In genomic region chr6:3850451-3851203, GRCh38 we compare ENCODE assay signal across 9 cellular contexts. TPM values are rescaled to one million over a fixed set of nuclear protein-coding genes. Genes with fewer than 3 reads are reported as not detected.
A peak's percentile ranks its signal among the peaks of the same experiment; 100 is the strongest.
DNase-seq lines count a peak whose midpoint lies in the region; ATAC-seq and TF ChIP-seq lines count a peak whose summit lies in the region.
"Had no signal": no experiment of that assay in that cellular context is flagged by ENCODE, and none has a peak within 500 bp of the region (broad histone marks: within the 10 kb centered on the region; RNA-seq: fewer than 3 reads in every experiment).

No MANE protein-coding gene starts in this region.

- H3K4me3 Mint-ChIP-seq in activated naive CD4-positive, alpha-beta T cell treated with anti-CD3 and anti-CD28 coated beads, Interleukin-2, amount 10 ng/mL, durations not matched to agents 7 days and 5 days, result peak overlapping the region; percentile 16
- H3K4me3 Mint-ChIP-seq in natural killer cell treated with Interleukin-12 subunit alpha and Interleukin-12 subunit beta and Interleukin-15 and Interleukin-18, amount 100 ng/mL, for 72 hours, result peak overlapping the region; percentile 49
- H3K4me3 Mint-ChIP-seq in type B pancreatic cell, result peak overlapping the region; percentile 44

- H3K36me3 Mint-ChIP-seq in activated naive CD4-positive, alpha-beta T cell treated with anti-CD3 and anti-CD28 coated beads, Interleukin-2, amount 10 ng/mL, durations not matched to agents 7 days and 5 days, result peaks cover 11% of the 10 kb centered on the region
- no peaks in the 10 kb centered on the region for H3K36me3 Mint-ChIP-seq in natural killer cell treated with Interleukin-12 subunit alpha and Interleukin-12 subunit beta and Interleukin-15 and Interleukin-18, amount 100 ng/mL, for 72 hours
- H3K36me3 Mint-ChIP-seq in type B pancreatic cell, result peaks cover 5% of the 10 kb centered on the region

- H3K27me3 Mint-ChIP-seq in activated naive CD4-positive, alpha-beta T cell treated with anti-CD3 and anti-CD28 coated beads, Interleukin-2, amount 10 ng/mL, durations not matched to agents 7 days and 5 days, result no peaks in the 10 kb centered on the region
- H3K27me3 Mint-ChIP-seq in natural killer cell treated with Interleukin-12 subunit alpha and Interleukin-12 subunit beta and Interleukin-15 and Interleukin-18, amount 100 ng/mL, for 72 hours, result no peaks in the 10 kb centered on the region
- H3K27me3 Mint-ChIP-seq in type B pancreatic cell, result no peaks in the 10 kb centered on the region

- 95% methylated on average over 33 of the region's 33 CpGs for WGBS in right cardiac atrium

- intact Hi-C loops in right cardiac atrium (cut with DNase I), result no loop called here
- intact Hi-C loops in left cardiac atrium (cut with DNase I), result no loop called here
- intact Hi-C loops in posterior cingulate gyrus (cut with DNase I), result no loop called here

- H3K27ac ChIP-seq in right cardiac atrium (ENCODE audit: low read length), result no peak overlapping the region

- H3K4me1 Mint-ChIP-seq in activated naive CD4-positive, alpha-beta T cell treated with anti-CD3 and anti-CD28 coated beads, Interleukin-2, amount 10 ng/mL, durations not matched to agents 7 days and 5 days, result peaks cover 25% of the 10 kb centered on the region
- H3K4me1 Mint-ChIP-seq in natural killer cell treated with Interleukin-12 subunit alpha and Interleukin-12 subunit beta and Interleukin-15 and Interleukin-18, amount 100 ng/mL, for 72 hours (ENCODE audit: low read depth in 2 of 2), result peaks cover 15 to 26% of the 10 kb centered on the region in 2 donors
- H3K4me1 Mint-ChIP-seq in type B pancreatic cell (ENCODE audit: unreplicated experiment), result peaks cover 5% of the 10 kb centered on the region

- H3K4me3 ChIP-seq in right cardiac atrium (ENCODE audit: low read length), result no peak overlapping the region

- DNase-seq in right cardiac atrium, result peak in 2 of 3 donors; percentile 58
- DNase-seq in left cardiac atrium, result no peak
- no peak for DNase-seq in activated naive CD4-positive, alpha-beta T cell treated with anti-CD3 and anti-CD28 coated beads, Interleukin-2, amount 10 ng/mL, durations not matched to agents 7 days and 5 days
- no peak for DNase-seq in natural killer cell treated with Interleukin-12 subunit alpha and Interleukin-12 subunit beta and Interleukin-15 and Interleukin-18, amount 100 ng/mL, for 72 hours (ENCODE audit: low spot score)
- DNase-seq in type B pancreatic cell (ENCODE audit: extremely low spot score, unreplicated experiment), result no peak
- no peak for DNase-seq in posterior cingulate gyrus
- DNase-seq in hippocampal formation (lab: John Stamatoyannopoulos, UW), result no peak
- DNase-seq in SKM-1 treated with dmso at 0.1 percent for 144 hours (lab: John Stamatoyannopoulos, UW; ENCODE audit: unreplicated experiment), result no peak
- DNase-seq: SIG-M5 had no signal

- no peaks in the 10 kb centered on the region for H3K9me3 ChIP-seq in right cardiac atrium (ENCODE audit: control insufficient read depth, low read length)

- ATAC-seq in right cardiac atrium (no peak), left cardiac atrium (no peak)
- ATAC-seq in natural killer cell treated with Interleukin-12 subunit alpha and Interleukin-12 subunit beta and Interleukin-15 and Interleukin-18, amount 100 ng/mL, for 72 hours, result peak in 1 of 2 donors; percentile 28

- H3K27ac Mint-ChIP-seq in activated naive CD4-positive, alpha-beta T cell treated with anti-CD3 and anti-CD28 coated beads, Interleukin-2, amount 10 ng/mL, durations not matched to agents 7 days and 5 days, result no peak overlapping the region
- no peak overlapping the region for H3K27ac Mint-ChIP-seq in natural killer cell treated with Interleukin-12 subunit alpha and Interleukin-12 subunit beta and Interleukin-15 and Interleukin-18, amount 100 ng/mL, for 72 hours
- no peak overlapping the region for H3K27ac Mint-ChIP-seq in type B pancreatic cell

- TF ChIP-seq CTCF in type B pancreatic cell (conservative IDR thresholded peaks at IDR 0.05), result no peak

- H3K27me3 ChIP-seq in right cardiac atrium (ENCODE audit: control insufficient read depth, insufficient read depth), result no peaks in the 10 kb centered on the region

- H3K4me1 ChIP-seq in right cardiac atrium (ENCODE audit: control insufficient read depth, insufficient read depth, low read length), result no peaks in the 10 kb centered on the region

- CTCF ChIA-PET in activated naive CD4-positive, alpha-beta T cell treated with anti-CD3 and anti-CD28 coated beads, Interleukin-2, amount 10 ng/mL, durations not matched to agents 7 days and 5 days (lab: Charles Lee), result interaction anchor here (1.1 to 2.5 kb wide), 3 partner anchors 11 to 128 kb away, joined by 5 to 11 read pairs (median 6); no protein-coding TSS in a partner anchor

- H3K9me3 Mint-ChIP-seq in activated naive CD4-positive, alpha-beta T cell treated with anti-CD3 and anti-CD28 coated beads, Interleukin-2, amount 10 ng/mL, durations not matched to agents 7 days and 5 days, result no peaks in the 10 kb centered on the region
- H3K9me3 Mint-ChIP-seq in natural killer cell treated with Interleukin-12 subunit alpha and Interleukin-12 subunit beta and Interleukin-15 and Interleukin-18, amount 100 ng/mL, for 72 hours, result no peaks in the 10 kb centered on the region
- peaks cover 6% of the 10 kb centered on the region for H3K9me3 Mint-ChIP-seq in type B pancreatic cell

RNA-seq across cellular contexts. Expression of gene FAM50B, which starts 1.5 kb away (rescaled TPM):
- total RNA-seq in right cardiac atrium (10 to 100 TPM; 14.0 to 25.3 (median 23.9) TPM), left cardiac atrium (10 to 100 TPM; 13.4 to 18.8 TPM), type B pancreatic cell (ENCODE audit: low replicate concordance) (1.8 and 7.3 TPM in 2 replicates)
- polyA plus RNA-seq in right cardiac atrium, result 18.4 TPM
- total RNA-seq in natural killer cell treated with Interleukin-12 subunit alpha and Interleukin-12 subunit beta and Interleukin-15 and Interleukin-18, amount 100 ng/mL, for 72 hours, result 1 to 10 TPM; 5.3 to 7.3 TPM

Comparison
In these comparisons a context has a peak if more than half of its experiments do, and no peak if none do; other contexts are left out.
1. DNase-seq: peak in right cardiac atrium (2 of 3); none in left cardiac atrium (single experiment), activated naive CD4-positive, alpha-beta T cell treated with anti-CD3 and anti-CD28 coated beads, Interleukin-2, amount 10 ng/mL, durations not matched to agents 7 days and 5 days (single experiment), natural killer cell treated with Interleukin-12 subunit alpha and Interleukin-12 subunit beta and Interleukin-15 and Interleukin-18, amount 100 ng/mL, for 72 hours (single experiment), type B pancreatic cell (single experiment), posterior cingulate gyrus (0 of 10), hippocampal formation (0 of 2) and SKM-1 treated with dmso at 0.1 percent for 144 hours (single experiment).
2. Peak in every context shown above with its lines, with median percentiles within 50 percentile points of each other: H3K4me3 Mint-ChIP-seq.